ENCODE assay signal across 8 cellular contexts in genomic region chr15:78299302-78300102, GRCh38. TPM values are rescaled to one million over a fixed set of nuclear protein-coding genes. Genes with fewer than 3 reads are reported as not detected.
A peak's percentile ranks its signal among the peaks of the same experiment; 100 is the strongest.
DNase-seq lines count a peak whose midpoint lies in the region; ATAC-seq lines count a peak whose summit lies in the region.

TSS of gene SKIC8 (minus strand) at chr15:78299609. CDS start at chr15:78295686, 3,923 bp downstream.

- CTCF ChIA-PET in naive thymus-derived CD4-positive, alpha-beta T cell (lab: Charles Lee) = interaction anchor here (1.0 to 1.2 kb wide), 2 partner anchors 34 to 37 kb away, joined by 3 to 4 read pairs; no protein-coding TSS in a partner anchor

- WGBS in GM23248 (ENCODE audit: low coverage in 1 of 2, low lambda C conversion rate in 2 of 2, missing lambda C conversion rate in 2 of 2), 2 experiments = 1 to 2% methylated on average over 35 to 49 of the region's 49 CpGs

- peak within 1 kb of the TSS; percentile 94 for H3K9ac ChIP-seq in GM23248

- H3K4me1 ChIP-seq in GM23248 (ENCODE audit: insufficient read depth) = peaks cover 36% of the 10 kb centered on the region
- H3K4me1 ChIP-seq in naive thymus-derived CD4-positive, alpha-beta T cell (ENCODE audit: control insufficient read depth in 2 of 2, insufficient read depth in 2 of 2, low read length in 2 of 2) = peaks cover 8 to 15% of the 10 kb centered on the region in 2 donors

- H3K4me1 Mint-ChIP-seq in naive thymus-derived CD4-positive, alpha-beta T cell = peaks cover 11 to 41% (median 31%) of the 10 kb centered on the region in 7 donors
- H3K4me1 Mint-ChIP-seq in stimulated activated memory B cell treated with anti-CD40 and anti-IgM and Interleukin-4, amounts not matched to agents 10 μg/mL and 1 μg/mL and 100 μg/mL, for 72 hours = no peaks in the 10 kb centered on the region

- no peaks in the 10 kb centered on the region for H3K27me3 Mint-ChIP-seq in naive thymus-derived CD4-positive, alpha-beta T cell
- H3K27me3 Mint-ChIP-seq in stimulated activated memory B cell treated with anti-CD40 and anti-IgM and Interleukin-4, amounts not matched to agents 10 μg/mL and 1 μg/mL and 100 μg/mL, for 72 hours = peaks cover 6% of the 10 kb centered on the region

- peak within 1 kb of the TSS; percentile 75 for H3K27ac ChIP-seq in GM23248
- peak within 1 kb of the TSS; percentile 80 for H3K27ac ChIP-seq in naive thymus-derived CD4-positive, alpha-beta T cell (ENCODE audit: low read depth, low read length)

- H3K27ac Mint-ChIP-seq in naive thymus-derived CD4-positive, alpha-beta T cell = peak within 1 kb of the TSS; percentile 89 to 97 (median 94)
- peak within 1 kb of the TSS; percentile 87 for H3K27ac Mint-ChIP-seq in stimulated activated memory B cell treated with anti-CD40 and anti-IgM and Interleukin-4, amounts not matched to agents 10 μg/mL and 1 μg/mL and 100 μg/mL, for 72 hours

- DNase-seq in Daoy (ENCODE audit: low read depth) (peak; percentile 96), GM23248 (peak; percentile 95), Kasumi-1 (lab: John Stamatoyannopoulos, UW) (peak; percentile 92 to 96), RPMI7951 (ENCODE audit: low read depth) (peak; percentile 94), activated T-helper 1 cell treated with Interleukin-2 at 50 U/mL for 16 hours (ENCODE audit: low read depth) (peak; percentile 86), fibroblast of gingiva (ENCODE audit: low read depth) (peak; percentile 91)
- DNase-seq in naive thymus-derived CD4-positive, alpha-beta T cell = peak; percentile 84 to 92 (median 91)

- peaks cover 44% of the 10 kb centered on the region for H3K79me2 ChIP-seq in GM23248 (ENCODE audit: insufficient read depth)

- H3K9me3 ChIP-seq in GM23248 (ENCODE audit: low read depth) = no peaks in the 10 kb centered on the region
- H3K9me3 ChIP-seq in naive thymus-derived CD4-positive, alpha-beta T cell (ENCODE audit: control insufficient read depth in 2 of 3, low read length in 3 of 3) = no peaks in the 10 kb centered on the region

- H3K4me3 Mint-ChIP-seq in naive thymus-derived CD4-positive, alpha-beta T cell = peak within 1 kb of the TSS; percentile 94 to 99 (median 97)
- H3K4me3 Mint-ChIP-seq in stimulated activated memory B cell treated with anti-CD40 and anti-IgM and Interleukin-4, amounts not matched to agents 10 μg/mL and 1 μg/mL and 100 μg/mL, for 72 hours = peak within 1 kb of the TSS; percentile 86

- H3K4me2 ChIP-seq in GM23248 (ENCODE audit: unreplicated experiment) = peak within 1 kb of the TSS; percentile 95

- no peaks in the 10 kb centered on the region for H3K9me2 ChIP-seq in GM23248 (ENCODE audit: insufficient read depth)

- H4K20me1 ChIP-seq in GM23248 (ENCODE audit: insufficient read depth) = no peaks in the 10 kb centered on the region; the same call in 1 of the 2 replicates

- peak; percentile 99 for ATAC-seq in naive thymus-derived CD4-positive, alpha-beta T cell
- peak; percentile 98 for ATAC-seq in stimulated activated memory B cell treated with anti-CD40 and anti-IgM and Interleukin-4, amounts not matched to agents 10 μg/mL and 1 μg/mL and 100 μg/mL, for 72 hours

- H2AFZ ChIP-seq in GM23248 = peak within 1 kb of the TSS; percentile 95

- POLR2A ChIA-PET in naive thymus-derived CD4-positive, alpha-beta T cell (lab: Charles Lee) = interaction anchor here (0.6 to 3.0 kb wide), 14 partner anchors 8 to 575 kb away, joined by 3 to 44 read pairs (median 4); partner anchors contain the start of genes CIB2, DNAJA4, IREB2 and PSMA4

- H3K4me3 ChIP-seq in GM23248 = peak within 1 kb of the TSS; percentile 93
- peak within 1 kb of the TSS; percentile 88 for H3K4me3 ChIP-seq in naive thymus-derived CD4-positive, alpha-beta T cell (ENCODE audit: low read length)

- intact Hi-C loops in naive thymus-derived CD4-positive, alpha-beta T cell (cut with micrococcal nuclease) = loop anchor here (1.0 to 10.0 kb wide), 8 partner anchors 34 to 573 kb away; partner anchors contain the start of genes IDH3A (in 2 of the 2), IREB2 (in 2 of the 2), DNAJA4 (in 1 of the 2) and MORF4L1 (in 1 of the 2)

- H3K27me3 ChIP-seq in GM23248 (replicated peaks; ENCODE audit: insufficient read depth) = no peaks in the 10 kb centered on the region
- H3K27me3 ChIP-seq in naive thymus-derived CD4-positive, alpha-beta T cell (ENCODE audit: control insufficient read depth in 2 of 2, insufficient read depth in 2 of 2, low read length in 2 of 2) = no peaks in the 10 kb centered on the region

- in situ Hi-C loops in GM23248 (cut with MboI) = no loop called here

- no peaks in the 10 kb centered on the region for H3K36me3 ChIP-seq in GM23248 (ENCODE audit: low read depth)
- peaks cover 0 to 4% (median 0%) of the 10 kb centered on the region in 3 experiments for H3K36me3 ChIP-seq in naive thymus-derived CD4-positive, alpha-beta T cell (ENCODE audit: control insufficient read depth in 2 of 3, insufficient read depth in 3 of 3, low read length in 3 of 3)

- peaks cover 19% of the 10 kb centered on the region for H3F3A ChIP-seq in GM23248 (ENCODE audit: insufficient read depth)

- peaks cover 0 to 8% (median 0%) of the 10 kb centered on the region in 5 donors for H3K36me3 Mint-ChIP-seq in naive thymus-derived CD4-positive, alpha-beta T cell
- peaks cover 10% of the 10 kb centered on the region for H3K36me3 Mint-ChIP-seq in stimulated activated memory B cell treated with anti-CD40 and anti-IgM and Interleukin-4, amounts not matched to agents 10 μg/mL and 1 μg/mL and 100 μg/mL, for 72 hours

- H3K9me3 Mint-ChIP-seq in naive thymus-derived CD4-positive, alpha-beta T cell = no peaks in the 10 kb centered on the region
- H3K9me3 Mint-ChIP-seq in stimulated activated memory B cell treated with anti-CD40 and anti-IgM and Interleukin-4, amounts not matched to agents 10 μg/mL and 1 μg/mL and 100 μg/mL, for 72 hours = no peaks in the 10 kb centered on the region

RNA-seq across cellular contexts. Expression of gene SKIC8, which starts in this region (rescaled TPM):
- total RNA-seq in Daoy (2014; rRNA removed; shearing (Covaris generic)) = 104 and 162 TPM in 2 replicates
- 52.6 and 60.1 TPM in 2 replicates for total RNA-seq in GM23248 (2014; rRNA removed; shearing (Covaris generic))
- 70.6 and 77.7 TPM in 2 replicates for polyA plus RNA-seq in GM23248 (2016; fragmentation: Nextera tagmentation; extraction: Ambion mirVana)
- 130 and 132 TPM in 2 replicates for total RNA-seq in RPMI7951 (2014; rRNA removed; shearing (Covaris generic))
- total RNA-seq in naive thymus-derived CD4-positive, alpha-beta T cell = 10 to 100 TPM; 26.7 to 48.7 (median 43.6) TPM
- 10 to 100 TPM; 95.1 to 95.8 TPM for polyA plus RNA-seq in naive thymus-derived CD4-positive, alpha-beta T cell

Comparison
In these comparisons a context has a peak if more than half of its experiments do, and no peak if none do; other contexts are left out.
1. Peak in every context shown above with its lines: DNase-seq, ATAC-seq, H3K4me3 ChIP-seq and H3K27ac ChIP-seq.